Comparison of ENCODE assay signal across 1 cellular context in genomic region chr10:102420810-102421644, GRCh38.
TF ChIP-seq lines count a peak whose summit lies in the region.

FBXL15 (plus strand) TSS chr10:102420836; CDS start chr10:102421130, 294 bp downstream.

TF ChIP-seq in HepG2, 621 proteins besides CTCF, POLR2A, EP300 and RAD21 (continued from another document and continues in another):
- TF ChIP-seq BCLAF1 (IDR thresholded peaks at IDR 0.05) (no peak), ELF3 (CRISPR knock-in tag; IDR thresholded peaks at IDR 0.05) (peak; percentile 74), SKIL (CRISPR knock-in tag; IDR thresholded peaks at IDR 0.05; ENCODE audit: borderline replicate concordance) (peak; percentile 49; the same call in 1 of the 2 replicates), ZGPAT (CRISPR knock-in tag; IDR thresholded peaks at IDR 0.05) (peak; percentile 86), ZSCAN29 (CRISPR knock-in tag; conservative IDR thresholded peaks at IDR 0.05) (peak; percentile 57; the same call in 1 of the 2 replicates), ZBTB34 (CRISPR knock-in tag; IDR thresholded peaks at IDR 0.05) (0 out of 2 replicates have a peak, but pooled peaks have one; percentile 17), ZNF260 (CRISPR knock-in tag; IDR thresholded peaks at IDR 0.05; ENCODE audit: borderline replicate concordance, low read depth) (no peak), ZNF878 (CRISPR knock-in tag; IDR thresholded peaks at IDR 0.05) (no peak; the same call in 1 of the 2 replicates), ZNF512 (CRISPR knock-in tag; IDR thresholded peaks at IDR 0.05) (no peak), ATF1 (CRISPR knock-in tag; IDR thresholded peaks at IDR 0.05) (0 out of 2 replicates have a peak, but pooled peaks have one; percentile 48), FUBP1 (CRISPR knock-in tag; IDR thresholded peaks at IDR 0.05; ENCODE audit: borderline replicate concordance) (no peak), MED8 (CRISPR knock-in tag; IDR thresholded peaks at IDR 0.05; ENCODE audit: insufficient replicate concordance) (peak; percentile 1), ZFP37 (CRISPR knock-in tag; IDR thresholded peaks at IDR 0.05; ENCODE audit: borderline replicate concordance) (peak; percentile 69; the same call in 1 of the 2 replicates), MYNN (CRISPR knock-in tag; IDR thresholded peaks at IDR 0.05; ENCODE audit: low read depth) (0 out of 2 replicates have a peak, but pooled peaks have one; percentile 23), ZNF20 (CRISPR knock-in tag; IDR thresholded peaks at IDR 0.05) (peak; percentile 34; the same call in 1 of the 2 replicates), ARNTL (CRISPR knock-in tag; IDR thresholded peaks at IDR 0.05) (peak; percentile 65), YY1 (IDR thresholded peaks at IDR 0.05; ENCODE audit: insufficient read depth, insufficient replicate concordance, low read depth, low read length) (peak; percentile 83), FOXP1 (IDR thresholded peaks at IDR 0.05) (no peak), FOXP1 (CRISPR knock-in tag; IDR thresholded peaks at IDR 0.05) (0 out of 2 replicates have a peak, but pooled peaks have one; percentile 34), MTA3 (CRISPR knock-in tag; IDR thresholded peaks at IDR 0.05) (no peak), HIVEP1 (CRISPR knock-in tag; IDR thresholded peaks at IDR 0.05) (peak; percentile 65; the same call in 1 of the 2 replicates), TSC22D2 (CRISPR knock-in tag; IDR thresholded peaks at IDR 0.05; ENCODE audit: borderline replicate concordance) (peak; percentile 86; the same call in 1 of the 2 replicates), ZNF770 (CRISPR knock-in tag; IDR thresholded peaks at IDR 0.05) (peak; percentile 31; the same call in 1 of the 2 replicates), ZBTB49 (CRISPR knock-in tag; IDR thresholded peaks at IDR 0.05; ENCODE audit: borderline replicate concordance) (no peak), JARID2 (CRISPR knock-in tag; IDR thresholded peaks at IDR 0.05; ENCODE audit: insufficient replicate concordance) (peak; percentile 76), FOXP4 (CRISPR knock-in tag; IDR thresholded peaks at IDR 0.05) (peak; percentile 70), AKNA (CRISPR knock-in tag; IDR thresholded peaks at IDR 0.05; ENCODE audit: borderline replicate concordance) (0 out of 2 replicates have a peak, but pooled peaks have one; percentile 26), HOXA5 (CRISPR knock-in tag; IDR thresholded peaks at IDR 0.05) (peak; percentile 77), ZNF737 (CRISPR knock-in tag; IDR thresholded peaks at IDR 0.05; ENCODE audit: borderline replicate concordance) (peak; percentile 54; the same call in 1 of the 2 replicates)
